1 cellular context compared by ENCODE assay signal in genomic region chr12:80937391-80938238, GRCh38.
TF ChIP-seq lines count a peak whose summit lies in the region.

Gene LIN7A (minus strand): TSS chr12:80937934. CDS start chr12:80937722, 212 bp downstream.

TF ChIP-seq in HEK293, 187 proteins besides CTCF, POLR2A, EP300 and RAD21 (continued from another document):
- TF ChIP-seq, protein P1, sequence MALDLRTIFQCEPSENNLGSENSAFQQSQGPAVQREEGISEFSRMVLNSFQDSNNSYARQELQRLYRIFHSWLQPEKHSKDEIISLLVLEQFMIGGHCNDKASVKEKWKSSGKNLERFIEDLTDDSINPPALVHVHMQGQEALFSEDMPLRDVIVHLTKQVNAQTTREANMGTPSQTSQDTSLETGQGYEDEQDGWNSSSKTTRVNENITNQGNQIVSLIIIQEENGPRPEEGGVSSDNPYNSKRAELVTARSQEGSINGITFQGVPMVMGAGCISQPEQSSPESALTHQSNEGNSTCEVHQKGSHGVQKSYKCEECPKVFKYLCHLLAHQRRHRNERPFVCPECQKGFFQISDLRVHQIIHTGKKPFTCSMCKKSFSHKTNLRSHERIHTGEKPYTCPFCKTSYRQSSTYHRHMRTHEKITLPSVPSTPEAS (tag by site-specific recombination; IDR thresholded peaks at IDR 0.05), result peak; percentile 56; the same call in 1 of the 2 replicates
- TF ChIP-seq, protein P2, sequence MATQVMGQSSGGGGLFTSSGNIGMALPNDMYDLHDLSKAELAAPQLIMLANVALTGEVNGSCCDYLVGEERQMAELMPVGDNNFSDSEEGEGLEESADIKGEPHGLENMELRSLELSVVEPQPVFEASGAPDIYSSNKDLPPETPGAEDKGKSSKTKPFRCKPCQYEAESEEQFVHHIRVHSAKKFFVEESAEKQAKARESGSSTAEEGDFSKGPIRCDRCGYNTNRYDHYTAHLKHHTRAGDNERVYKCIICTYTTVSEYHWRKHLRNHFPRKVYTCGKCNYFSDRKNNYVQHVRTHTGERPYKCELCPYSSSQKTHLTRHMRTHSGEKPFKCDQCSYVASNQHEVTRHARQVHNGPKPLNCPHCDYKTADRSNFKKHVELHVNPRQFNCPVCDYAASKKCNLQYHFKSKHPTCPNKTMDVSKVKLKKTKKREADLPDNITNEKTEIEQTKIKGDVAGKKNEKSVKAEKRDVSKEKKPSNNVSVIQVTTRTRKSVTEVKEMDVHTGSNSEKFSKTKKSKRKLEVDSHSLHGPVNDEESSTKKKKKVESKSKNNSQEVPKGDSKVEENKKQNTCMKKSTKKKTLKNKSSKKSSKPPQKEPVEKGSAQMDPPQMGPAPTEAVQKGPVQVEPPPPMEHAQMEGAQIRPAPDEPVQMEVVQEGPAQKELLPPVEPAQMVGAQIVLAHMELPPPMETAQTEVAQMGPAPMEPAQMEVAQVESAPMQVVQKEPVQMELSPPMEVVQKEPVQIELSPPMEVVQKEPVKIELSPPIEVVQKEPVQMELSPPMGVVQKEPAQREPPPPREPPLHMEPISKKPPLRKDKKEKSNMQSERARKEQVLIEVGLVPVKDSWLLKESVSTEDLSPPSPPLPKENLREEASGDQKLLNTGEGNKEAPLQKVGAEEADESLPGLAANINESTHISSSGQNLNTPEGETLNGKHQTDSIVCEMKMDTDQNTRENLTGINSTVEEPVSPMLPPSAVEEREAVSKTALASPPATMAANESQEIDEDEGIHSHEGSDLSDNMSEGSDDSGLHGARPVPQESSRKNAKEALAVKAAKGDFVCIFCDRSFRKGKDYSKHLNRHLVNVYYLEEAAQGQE (tag by site-specific recombination; IDR thresholded peaks at IDR 0.05), result peak; percentile 75
- TF ChIP-seq ZBTB26 (tag by site-specific recombination; optimal IDR thresholded peaks at IDR 0.05) (peak; percentile 77), PRDM1 (tag by site-specific recombination; IDR thresholded peaks at IDR 0.05) (peak; percentile 53; the same call in 1 of the 2 replicates), PRDM4 (tag by site-specific recombination; IDR thresholded peaks at IDR 0.05) (no peak), ZNF610 (tag by site-specific recombination; IDR thresholded peaks at IDR 0.05; ENCODE audit: borderline replicate concordance) (peak; percentile 40; the same call in 1 of the 2 replicates)
